9 cellular contexts compared by ENCODE assay signal in genomic region chr21:34884346-34884929, GRCh38.
DNase-seq lines count a peak whose midpoint lies in the region; ATAC-seq and TF ChIP-seq lines count a peak whose summit lies in the region.
"Had no signal": no experiment of that assay in that cellular context is flagged by ENCODE, and none has a peak within 500 bp of the region (broad histone marks: within the 10 kb centered on the region; RNA-seq: fewer than 3 reads in every experiment).

No MANE protein-coding gene starts in this region.

- CTCF ChIA-PET in activated CD8-positive, alpha-beta memory T cell treated with anti-CD3 and anti-CD28 coated beads, Interleukin-2, amount 10 ng/mL, durations not matched to agents 7 days and 5 days (lab: Charles Lee) = interaction anchor here (1.1 to 2.7 kb wide), 4 partner anchors 139 to 516 kb away, joined by 3 to 8 read pairs (median 6); no protein-coding TSS in a partner anchor
- CTCF ChIA-PET in GM10248 (lab: Yijun Ruan, JAX) = interaction anchor here (1.2 to 1.7 kb wide), 3 partner anchors 8 to 139 kb away, joined by 3 to 5 read pairs (median 5); no protein-coding TSS in a partner anchor

- no peak overlapping the region for H3K27ac Mint-ChIP-seq in activated CD8-positive, alpha-beta memory T cell treated with anti-CD3 and anti-CD28 coated beads, Interleukin-2, amount 10 ng/mL, durations not matched to agents 7 days and 5 days
- no peak overlapping the region for H3K27ac Mint-ChIP-seq in stimulated activated naive CD8-positive, alpha-beta T cell treated with anti-CD3 and anti-CD28 coated beads, Interleukin-15, amount 100 ng/mL, for 72 hours

- POLR2A ChIA-PET in GM10248 (lab: Yijun Ruan, JAX) = no interaction called here

- H3K9me3 Mint-ChIP-seq in activated CD8-positive, alpha-beta memory T cell treated with anti-CD3 and anti-CD28 coated beads, Interleukin-2, amount 10 ng/mL, durations not matched to agents 7 days and 5 days (ENCODE audit: low read depth) = no peaks in the 10 kb centered on the region
- H3K9me3 Mint-ChIP-seq in stimulated activated naive CD8-positive, alpha-beta T cell treated with anti-CD3 and anti-CD28 coated beads, Interleukin-15, amount 100 ng/mL, for 72 hours = no peaks in the 10 kb centered on the region

- no peak for TF ChIP-seq CTCF in WI38 (IDR thresholded peaks at IDR 0.05; ENCODE audit: low read depth, low read length)
- TF ChIP-seq CTCF in GM10248 (IDR thresholded peaks at IDR 0.05; ENCODE audit: control extremely low read depth, extremely low read depth, low read depth, missing control alignments) = no peak

- peaks cover 62% of the 10 kb centered on the region for H3K4me1 Mint-ChIP-seq in activated CD8-positive, alpha-beta memory T cell treated with anti-CD3 and anti-CD28 coated beads, Interleukin-2, amount 10 ng/mL, durations not matched to agents 7 days and 5 days
- peaks cover 74% of the 10 kb centered on the region for H3K4me1 Mint-ChIP-seq in stimulated activated naive CD8-positive, alpha-beta T cell treated with anti-CD3 and anti-CD28 coated beads, Interleukin-15, amount 100 ng/mL, for 72 hours

- DNase-seq in activated CD8-positive, alpha-beta memory T cell treated with anti-CD3 and anti-CD28 coated beads, Interleukin-2, amount 10 ng/mL, durations not matched to agents 7 days and 5 days = no peak
- no peak for DNase-seq in activated CD8-positive, alpha-beta memory T cell treated with anti-CD3 and anti-CD28 coated beads, Interleukin-2, amount 50 U/mL, for 48 hours
- DNase-seq in fibroblast of peridontal ligament (ENCODE audit: extremely low read depth) = peak; percentile 51
- DNase-seq in stimulated activated naive CD8-positive, alpha-beta T cell treated with anti-CD3 and anti-CD28 coated beads, Interleukin-15, amount 100 ng/mL, for 72 hours = no peak
- DNase-seq in GM10248 (ENCODE audit: extremely low spot score) = no peak
- DNase-seq in dedifferentiated amniotic fluid mesenchymal stem cell (ENCODE audit: extremely low spot score) = no peak
- no peak for DNase-seq in hippocampal formation (lab: John Stamatoyannopoulos, UW)
- DNase-seq: AML-193 had no signal

- no peaks in the 10 kb centered on the region for H3K27me3 Mint-ChIP-seq in activated CD8-positive, alpha-beta memory T cell treated with anti-CD3 and anti-CD28 coated beads, Interleukin-2, amount 10 ng/mL, durations not matched to agents 7 days and 5 days
- H3K27me3 Mint-ChIP-seq in stimulated activated naive CD8-positive, alpha-beta T cell treated with anti-CD3 and anti-CD28 coated beads, Interleukin-15, amount 100 ng/mL, for 72 hours = no peaks in the 10 kb centered on the region

- peak overlapping the region; percentile 46 for H3K4me3 Mint-ChIP-seq in activated CD8-positive, alpha-beta memory T cell treated with anti-CD3 and anti-CD28 coated beads, Interleukin-2, amount 10 ng/mL, durations not matched to agents 7 days and 5 days
- peak overlapping the region; percentile 21 to 84 for H3K4me3 Mint-ChIP-seq in stimulated activated naive CD8-positive, alpha-beta T cell treated with anti-CD3 and anti-CD28 coated beads, Interleukin-15, amount 100 ng/mL, for 72 hours

- ATAC-seq in activated CD8-positive, alpha-beta memory T cell treated with anti-CD3 and anti-CD28 coated beads, Interleukin-2, amount 10 ng/mL, durations not matched to agents 7 days and 5 days = no peak
- ATAC-seq in stimulated activated naive CD8-positive, alpha-beta T cell treated with anti-CD3 and anti-CD28 coated beads, Interleukin-15, amount 100 ng/mL, for 72 hours = no peak

- H3K4me3 ChIP-seq in WI38 (ENCODE audit: low read depth, low read length) = peak overlapping the region; percentile 67

- H3K36me3 Mint-ChIP-seq in activated CD8-positive, alpha-beta memory T cell treated with anti-CD3 and anti-CD28 coated beads, Interleukin-2, amount 10 ng/mL, durations not matched to agents 7 days and 5 days = peaks cover 23% of the 10 kb centered on the region
